ENCODE assay signal across 8 cellular contexts in the genomic region with DNA sequence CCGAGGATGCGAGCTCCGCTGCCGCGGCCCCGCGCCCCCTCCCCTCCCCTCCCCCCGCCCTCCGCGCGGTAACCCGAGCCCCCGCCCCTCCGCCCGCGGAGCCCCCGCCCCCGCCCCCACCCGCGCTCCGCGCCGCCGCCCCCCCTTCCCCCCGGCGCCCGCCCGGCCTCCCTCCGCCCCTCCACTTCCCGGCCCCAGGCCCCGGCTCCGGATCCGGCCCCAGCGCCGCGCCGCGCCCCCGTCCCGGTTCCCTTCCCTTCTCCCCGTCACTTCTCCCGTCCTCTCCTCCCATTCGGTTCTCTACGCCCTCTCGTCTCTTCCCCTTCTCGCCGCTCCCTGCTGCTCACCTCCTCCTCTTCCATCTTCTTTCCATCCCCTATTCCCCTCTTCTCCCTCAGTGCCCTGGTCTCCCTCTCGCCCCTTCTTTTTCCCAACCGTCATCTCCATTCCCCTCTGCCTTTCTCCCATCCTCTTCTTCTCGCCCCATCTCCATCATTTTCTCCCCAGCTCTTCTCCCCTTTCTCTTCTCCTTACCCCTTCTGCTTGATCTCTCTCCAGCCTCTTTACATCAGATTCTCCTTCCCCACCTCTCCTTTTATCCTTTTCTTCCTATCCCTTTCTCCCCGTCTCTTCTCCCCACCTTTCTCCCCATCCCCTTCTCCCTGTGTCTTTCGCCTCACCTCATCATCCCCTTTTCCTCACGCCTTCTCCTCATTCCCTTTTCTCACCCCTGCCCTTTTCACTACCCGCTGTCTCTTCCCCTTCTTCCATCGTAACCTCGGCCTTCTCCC. TPM values are rescaled to one million over a fixed set of nuclear protein-coding genes. Genes with fewer than 3 reads are reported as not detected.
DNase-seq lines count a peak whose midpoint lies in the region; ATAC-seq and TF ChIP-seq lines count a peak whose summit lies in the region.

A gene with protein sequence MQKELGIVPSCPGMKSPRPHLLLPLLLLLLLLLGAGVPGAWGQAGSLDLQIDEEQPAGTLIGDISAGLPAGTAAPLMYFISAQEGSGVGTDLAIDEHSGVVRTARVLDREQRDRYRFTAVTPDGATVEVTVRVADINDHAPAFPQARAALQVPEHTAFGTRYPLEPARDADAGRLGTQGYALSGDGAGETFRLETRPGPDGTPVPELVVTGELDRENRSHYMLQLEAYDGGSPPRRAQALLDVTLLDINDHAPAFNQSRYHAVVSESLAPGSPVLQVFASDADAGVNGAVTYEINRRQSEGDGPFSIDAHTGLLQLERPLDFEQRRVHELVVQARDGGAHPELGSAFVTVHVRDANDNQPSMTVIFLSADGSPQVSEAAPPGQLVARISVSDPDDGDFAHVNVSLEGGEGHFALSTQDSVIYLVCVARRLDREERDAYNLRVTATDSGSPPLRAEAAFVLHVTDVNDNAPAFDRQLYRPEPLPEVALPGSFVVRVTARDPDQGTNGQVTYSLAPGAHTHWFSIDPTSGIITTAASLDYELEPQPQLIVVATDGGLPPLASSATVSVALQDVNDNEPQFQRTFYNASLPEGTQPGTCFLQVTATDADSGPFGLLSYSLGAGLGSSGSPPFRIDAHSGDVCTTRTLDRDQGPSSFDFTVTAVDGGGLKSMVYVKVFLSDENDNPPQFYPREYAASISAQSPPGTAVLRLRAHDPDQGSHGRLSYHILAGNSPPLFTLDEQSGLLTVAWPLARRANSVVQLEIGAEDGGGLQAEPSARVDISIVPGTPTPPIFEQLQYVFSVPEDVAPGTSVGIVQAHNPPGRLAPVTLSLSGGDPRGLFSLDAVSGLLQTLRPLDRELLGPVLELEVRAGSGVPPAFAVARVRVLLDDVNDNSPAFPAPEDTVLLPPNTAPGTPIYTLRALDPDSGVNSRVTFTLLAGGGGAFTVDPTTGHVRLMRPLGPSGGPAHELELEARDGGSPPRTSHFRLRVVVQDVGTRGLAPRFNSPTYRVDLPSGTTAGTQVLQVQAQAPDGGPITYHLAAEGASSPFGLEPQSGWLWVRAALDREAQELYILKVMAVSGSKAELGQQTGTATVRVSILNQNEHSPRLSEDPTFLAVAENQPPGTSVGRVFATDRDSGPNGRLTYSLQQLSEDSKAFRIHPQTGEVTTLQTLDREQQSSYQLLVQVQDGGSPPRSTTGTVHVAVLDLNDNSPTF (N-terminal part only) (minus strand): TSS at position 20 of the 791 bp plus-strand sequence. CDS start 14,196 bp downstream, outside the sequence.

- intact Hi-C loops in body of pancreas (cut with DNase I), result no loop called here

- ATAC-seq in body of pancreas (no peak), left lobe of liver (peak; percentile 50), HG02852 (IDR thresholded peaks at IDR 0.05; ENCODE audit: unreplicated experiment) (no peak)
- no peak for ATAC-seq in stimulated activated naive CD8-positive, alpha-beta T cell treated with anti-CD3 and anti-CD28 coated beads, Interleukin-15, amount 100 ng/mL, for 72 hours

- peak; percentile 19 for DNase-seq in stimulated activated CD4-positive, alpha-beta T cell treated with anti-CD3 and anti-CD28 coated beads, Interleukin-4, amount 100 ng/mL, for 1 hour
- DNase-seq in stimulated activated CD4-positive, alpha-beta T cell treated with anti-CD3 and anti-CD28 coated beads, Interleukin-15, amount 100 ng/mL, for 24 hours, result no peak
- DNase-seq in body of pancreas (no peak), left lobe of liver (ENCODE audit: low spot score) (no peak), SKM-1 (lab: John Stamatoyannopoulos, UW; ENCODE audit: unreplicated experiment) (no peak), kidney glomerular epithelial cell (lab: John Stamatoyannopoulos, UW) (no peak)
- DNase-seq in stimulated activated naive CD8-positive, alpha-beta T cell treated with anti-CD3 and anti-CD28 coated beads, Interleukin-15, amount 100 ng/mL, for 72 hours, result no peak

- H3K27me3 ChIP-seq in body of pancreas, result no peaks in the 10 kb centered on the region

- no peak within 1 kb of the TSS for H3K4me3 ChIP-seq in body of pancreas

- H3K9me3 Mint-ChIP-seq in stimulated activated naive CD8-positive, alpha-beta T cell treated with anti-CD3 and anti-CD28 coated beads, Interleukin-15, amount 100 ng/mL, for 72 hours, result no peaks in the 10 kb centered on the region

- H3K27me3 Mint-ChIP-seq in stimulated activated naive CD8-positive, alpha-beta T cell treated with anti-CD3 and anti-CD28 coated beads, Interleukin-15, amount 100 ng/mL, for 72 hours, result peaks cover 11% of the 10 kb centered on the region

- peak within 1 kb of the TSS; percentile 1 to 6 for H3K27ac Mint-ChIP-seq in stimulated activated naive CD8-positive, alpha-beta T cell treated with anti-CD3 and anti-CD28 coated beads, Interleukin-15, amount 100 ng/mL, for 72 hours

- peak within 1 kb of the TSS; percentile 69 to 80 for H3K4me3 Mint-ChIP-seq in stimulated activated naive CD8-positive, alpha-beta T cell treated with anti-CD3 and anti-CD28 coated beads, Interleukin-15, amount 100 ng/mL, for 72 hours

- H3K4me1 Mint-ChIP-seq in stimulated activated naive CD8-positive, alpha-beta T cell treated with anti-CD3 and anti-CD28 coated beads, Interleukin-15, amount 100 ng/mL, for 72 hours, result peaks cover 11% of the 10 kb centered on the region

- WGBS in body of pancreas, 2 donors, result 31 to 34% methylated on average over 27 to 30 of the region's 56 CpGs

- peak within 1 kb of the TSS in 3 of 4 donors; percentile 13 to 36 (median 30) for H3K27ac ChIP-seq in body of pancreas

- peaks cover 12% of the 10 kb centered on the region for H3K4me1 ChIP-seq in body of pancreas

- TF ChIP-seq POLR2A in body of pancreas (IDR thresholded peaks at IDR 0.05), result no peak

- TF ChIP-seq CTCF in body of pancreas (IDR thresholded peaks at IDR 0.05), result no peak

- no peaks in the 10 kb centered on the region for H3K9me3 ChIP-seq in body of pancreas

- H3K36me3 ChIP-seq in body of pancreas (replicated peaks in 1 of 2; ENCODE audit: insufficient read depth in 1 of 2, low read depth in 2 of 2), result no peaks in the 10 kb centered on the region

RNA-seq across cellular contexts. Expression of the gene that starts here (rescaled TPM):
- total RNA-seq in body of pancreas (10 to 100 TPM in 1 of 2 donors, 1 to 10 TPM in 1; 6.0 to 10.9 TPM), left lobe of liver (2.5 TPM)
